In genomic region chr5:7392401-7393024, GRCh38 we compare ENCODE assay signal across 8 cellular contexts. TPM values are rescaled to one million over a fixed set of nuclear protein-coding genes. Genes with fewer than 3 reads are reported as not detected.
DNase-seq lines count a peak whose midpoint lies in the region; ATAC-seq and TF ChIP-seq lines count a peak whose summit lies in the region.
"Had no signal": no experiment of that assay in that cellular context is flagged by ENCODE, and none has a peak within 500 bp of the region (broad histone marks: within the 10 kb centered on the region; RNA-seq: fewer than 3 reads in every experiment).

No MANE protein-coding gene starts in this region.

- no peak overlapping the region for H3K27ac Mint-ChIP-seq in endothelial cell (ENCODE audit: unreplicated experiment)
- no peak overlapping the region for H3K27ac Mint-ChIP-seq in activated naive CD4-positive, alpha-beta T cell treated with anti-CD3 and anti-CD28 coated beads, Interleukin-2, amount 50 U/mL, for 72 hours
- H3K27ac Mint-ChIP-seq in activated CD8-positive, alpha-beta memory T cell treated with anti-CD3 and anti-CD28 coated beads, Interleukin-2, amount 10 ng/mL, durations not matched to agents 7 days and 5 days: no peak overlapping the region
- H3K27ac Mint-ChIP-seq: T-helper 1 cell treated with Interleukin-12 subunit alpha and Interleukin-12 subunit beta and Interleukin-4 antibody, amounts not matched to agents 30 μg/mL and 1 μg/mL, for 36 hours had no signal

- no peak overlapping the region for H3K4me3 Mint-ChIP-seq in endothelial cell (ENCODE audit: unreplicated experiment)
- no peak overlapping the region for H3K4me3 Mint-ChIP-seq in activated CD8-positive, alpha-beta memory T cell treated with anti-CD3 and anti-CD28 coated beads, Interleukin-2, amount 10 ng/mL, durations not matched to agents 7 days and 5 days
- H3K4me3 Mint-ChIP-seq: T-helper 1 cell treated with Interleukin-12 subunit alpha and Interleukin-12 subunit beta and Interleukin-4 antibody, amounts not matched to agents 30 μg/mL and 1 μg/mL, for 36 hours had no signal

- no peaks in the 10 kb centered on the region for H3K27me3 ChIP-seq in ovary

- H3K36me3 Mint-ChIP-seq in endothelial cell (ENCODE audit: low read depth, unreplicated experiment): peaks cover 4% of the 10 kb centered on the region
- no peaks in the 10 kb centered on the region for H3K36me3 Mint-ChIP-seq in activated naive CD4-positive, alpha-beta T cell treated with anti-CD3 and anti-CD28 coated beads, Interleukin-2, amount 50 U/mL, for 72 hours
- H3K36me3 Mint-ChIP-seq in activated CD8-positive, alpha-beta memory T cell treated with anti-CD3 and anti-CD28 coated beads, Interleukin-2, amount 10 ng/mL, durations not matched to agents 7 days and 5 days: peaks cover 6% of the 10 kb centered on the region

- no peaks in the 10 kb centered on the region for H3K9me3 ChIP-seq in ovary

- H3K27ac ChIP-seq in ovary: no peak overlapping the region

- TF ChIP-seq CTCF in GM12874 (IDR thresholded peaks at IDR 0.05; ENCODE audit: insufficient read depth, low read depth, low read length) (0 out of 2 replicates have a peak, but pooled peaks have one; percentile 24), endothelial cell (IDR thresholded peaks at IDR 0.05; ENCODE audit: unreplicated experiment) (peak; percentile 38), ovary (IDR thresholded peaks at IDR 0.05) (peak; percentile 13 to 20 (median 18))

- DNase-seq in NCI-H524 treated with DMSO at 0.1 percent for 48 hours (lab: John Stamatoyannopoulos, UW) (peak; percentile 27), endothelial cell (ENCODE audit: low spot score) (peak; percentile 40), ovary (peak in 2 of 5 donors; percentile 19 to 33)
- DNase-seq in activated naive CD4-positive, alpha-beta T cell treated with anti-CD3 and anti-CD28 coated beads, Interleukin-2, amount 50 U/mL, for 72 hours (ENCODE audit: low spot score in 2 of 2): no peak
- DNase-seq in activated CD4-positive, alpha-beta T cell treated with anti-CD3 and anti-CD28 coated beads for 1 hour: no peak
- no peak for DNase-seq in activated CD8-positive, alpha-beta memory T cell treated with anti-CD3 and anti-CD28 coated beads, Interleukin-2, amount 10 ng/mL, durations not matched to agents 7 days and 5 days

- H3K4me3 ChIP-seq in ovary: no peak overlapping the region

- no peak for TF ChIP-seq EP300 in ovary (IDR thresholded peaks at IDR 0.05)

- peaks cover 13% of the 10 kb centered on the region for H3K4me1 Mint-ChIP-seq in endothelial cell (ENCODE audit: unreplicated experiment)
- H3K4me1 Mint-ChIP-seq in activated CD8-positive, alpha-beta memory T cell treated with anti-CD3 and anti-CD28 coated beads, Interleukin-2, amount 10 ng/mL, durations not matched to agents 7 days and 5 days: no peaks in the 10 kb centered on the region

- TF ChIP-seq POLR2A in ovary (IDR thresholded peaks at IDR 0.05): no peak

- no peaks in the 10 kb centered on the region for H3K36me3 ChIP-seq in ovary

- 34 to 38% (median 36%) methylated on average over 7 of the region's 7 CpGs for WGBS in ovary, 3 donors

- no peak for ATAC-seq in activated naive CD4-positive, alpha-beta T cell treated with anti-CD3 and anti-CD28 coated beads, Interleukin-2, amount 50 U/mL, for 72 hours
- ATAC-seq in activated CD8-positive, alpha-beta memory T cell treated with anti-CD3 and anti-CD28 coated beads, Interleukin-2, amount 10 ng/mL, durations not matched to agents 7 days and 5 days: no peak

- CTCF ChIA-PET in activated CD8-positive, alpha-beta memory T cell treated with anti-CD3 and anti-CD28 coated beads, Interleukin-2, amount 10 ng/mL, durations not matched to agents 7 days and 5 days (lab: Charles Lee): no interaction called here

- no peaks in the 10 kb centered on the region for H3K9me3 Mint-ChIP-seq in endothelial cell (ENCODE audit: unreplicated experiment)
- H3K9me3 Mint-ChIP-seq in activated naive CD4-positive, alpha-beta T cell treated with anti-CD3 and anti-CD28 coated beads, Interleukin-2, amount 50 U/mL, for 72 hours: no peaks in the 10 kb centered on the region
- H3K9me3 Mint-ChIP-seq in activated CD8-positive, alpha-beta memory T cell treated with anti-CD3 and anti-CD28 coated beads, Interleukin-2, amount 10 ng/mL, durations not matched to agents 7 days and 5 days (ENCODE audit: low read depth): no peaks in the 10 kb centered on the region
- H3K9me3 Mint-ChIP-seq: T-helper 1 cell treated with Interleukin-12 subunit alpha and Interleukin-12 subunit beta and Interleukin-4 antibody, amounts not matched to agents 30 μg/mL and 1 μg/mL, for 36 hours had no signal

- peaks cover 8% of the 10 kb centered on the region for H3K27me3 Mint-ChIP-seq in endothelial cell (ENCODE audit: unreplicated experiment)
- H3K27me3 Mint-ChIP-seq in activated CD8-positive, alpha-beta memory T cell treated with anti-CD3 and anti-CD28 coated beads, Interleukin-2, amount 10 ng/mL, durations not matched to agents 7 days and 5 days: peaks cover 23% of the 10 kb centered on the region

- intact Hi-C loops in ovary (cut with DNase I): loop anchor here in 2 of 4 donors (5.0 to 10.0 kb wide), 3 partner anchors 462 to 628 kb away; partner anchors contain the start of gene CFAP90 (in 1 of the 2)

- no peaks in the 10 kb centered on the region for H3K4me1 ChIP-seq in ovary (ENCODE audit: insufficient read depth)

RNA-seq across cellular contexts. Expression of gene ADCY2, which starts 3.4 kb away (rescaled TPM):
- 1.5 TPM for total RNA-seq in endothelial cell (ENCODE audit: unreplicated experiment)
- 10 to 100 TPM in 3 of 7 donors, 1 to 10 TPM in 4; 4.9 to 22.8 (median 9.0) TPM for total RNA-seq in ovary
- polyA plus RNA-seq in ovary: 1 to 10 TPM; 4.0 to 5.3 TPM
- not detected for total RNA-seq in activated naive CD4-positive, alpha-beta T cell treated with anti-CD3 and anti-CD28 coated beads, Interleukin-2, amount 50 U/mL, for 72 hours
- not detected for total RNA-seq in activated CD8-positive, alpha-beta memory T cell treated with anti-CD3 and anti-CD28 coated beads, Interleukin-2, amount 10 ng/mL, durations not matched to agents 7 days and 5 days

Comparison
In these comparisons a context has a peak if more than half of its experiments do, and no peak if none do; other contexts are left out.
1. DNase-seq: peak in NCI-H524 treated with DMSO at 0.1 percent for 48 hours (single experiment) and endothelial cell (single experiment); none in activated naive CD4-positive, alpha-beta T cell treated with anti-CD3 and anti-CD28 coated beads, Interleukin-2, amount 50 U/mL, for 72 hours (0 of 2), activated CD4-positive, alpha-beta T cell treated with anti-CD3 and anti-CD28 coated beads for 1 hour (single experiment) and activated CD8-positive, alpha-beta memory T cell treated with anti-CD3 and anti-CD28 coated beads, Interleukin-2, amount 10 ng/mL, durations not matched to agents 7 days and 5 days (single experiment).
2. Peak in every context shown above with its lines, with median percentiles within 50 percentile points of each other: CTCF ChIP-seq.